7 cellular contexts compared by ENCODE assay signal in the genomic region with DNA sequence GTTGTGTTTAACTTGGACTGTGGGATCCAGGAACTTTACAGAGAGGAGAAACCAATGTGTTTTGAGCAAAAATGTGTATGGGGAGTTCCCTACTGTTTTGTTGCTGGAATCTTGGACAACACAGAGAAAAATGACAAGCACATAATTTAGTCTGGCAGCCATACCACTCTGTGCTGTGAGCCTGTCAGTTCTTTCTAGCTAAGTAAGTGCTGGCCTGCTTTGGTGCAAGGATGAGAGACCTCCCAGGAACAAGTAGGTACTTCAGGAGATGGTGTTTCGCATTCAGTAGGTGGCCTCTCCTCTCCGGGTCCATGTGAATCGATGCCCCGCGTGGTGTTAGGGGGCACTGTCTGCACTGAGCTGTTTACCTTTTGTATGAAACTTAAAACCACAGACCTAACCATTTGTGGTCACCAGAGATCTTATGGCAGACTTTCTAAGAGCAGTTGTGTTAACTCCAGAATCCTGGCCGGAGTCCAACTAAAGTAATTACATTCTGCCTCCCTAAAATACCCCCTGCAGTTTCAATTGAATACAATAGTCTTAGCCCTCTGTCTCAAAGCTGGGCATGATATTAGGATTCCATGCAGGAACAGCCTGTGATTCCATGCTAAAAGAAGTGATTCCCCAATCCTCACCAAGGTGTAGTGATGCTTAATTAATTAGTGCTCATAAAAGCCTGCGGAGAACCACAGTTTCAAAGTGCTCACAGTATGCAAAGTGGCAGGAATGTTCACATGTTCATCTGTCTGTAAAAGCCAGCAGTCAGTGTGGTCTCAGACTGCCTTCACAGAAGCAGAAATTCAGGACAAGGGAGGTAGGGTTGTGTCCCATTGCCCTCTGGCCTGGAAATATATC.
A peak's percentile ranks its signal among the peaks of the same experiment; 100 is the strongest.
DNase-seq lines count a peak whose midpoint lies in the region; ATAC-seq and TF ChIP-seq lines count a peak whose summit lies in the region.

No MANE protein-coding gene starts in this region.

- no peak overlapping the region for H3K27ac Mint-ChIP-seq in glutamatergic neuron (ENCODE audit: unreplicated experiment)
- H3K27ac Mint-ChIP-seq in Caco-2 (ENCODE audit: unreplicated experiment), result no peak overlapping the region

- peaks cover 0 to 4% of the 10 kb centered on the region in 2 experiments; a peak in 2 of 4 replicates for H3K4me1 ChIP-seq in HCT116 (ENCODE audit: control insufficient read depth in 1 of 2, insufficient read depth in 2 of 2, low read length in 2 of 2)
- H3K4me1 ChIP-seq in Caco-2, result peaks cover 3% of the 10 kb centered on the region; the same call in 1 of the 2 replicates

- no peak for DNase-seq in HCT116 (ENCODE audit: low read depth, low spot score)
- peak; percentile 26 for DNase-seq in MV-4-11 (lab: John Stamatoyannopoulos, UW)
- peak; percentile 65 for DNase-seq in brain pericyte (ENCODE audit: low read depth, low spot score)
- no peak for DNase-seq in SKM-1 (lab: John Stamatoyannopoulos, UW; ENCODE audit: unreplicated experiment)
- no peak for DNase-seq in glutamatergic neuron
- no peak for DNase-seq in Caco-2

- TF ChIP-seq POLR2A in HCT116 (IDR thresholded peaks at IDR 0.05; ENCODE audit: borderline replicate concordance, extremely low read depth, insufficient read depth, insufficient read length), result no peak

- H3K9me2 ChIP-seq in HCT116 (ENCODE audit: insufficient read depth), result no peaks in the 10 kb centered on the region

- POLR2A ChIA-PET in HCT116 (lab: Charles Lee) (no interaction called here), Caco-2 (lab: Charles Lee) (no interaction called here)

- H3K27me3 Mint-ChIP-seq in glutamatergic neuron (ENCODE audit: unreplicated experiment), result no peaks in the 10 kb centered on the region
- no peaks in the 10 kb centered on the region for H3K27me3 Mint-ChIP-seq in Caco-2 (ENCODE audit: insufficient read depth, unreplicated experiment)

- H3K27me3 ChIP-seq in HCT116 (ENCODE audit: insufficient read depth, low read length) (0 out of 2 replicates have a peak, but pooled peaks cover 8% of the 10 kb centered on the region), Caco-2 (replicated peaks; ENCODE audit: control insufficient read depth, insufficient read depth, low read length) (no peaks in the 10 kb centered on the region)

- H3K36me3 Mint-ChIP-seq in glutamatergic neuron (ENCODE audit: unreplicated experiment), result no peaks in the 10 kb centered on the region
- H3K36me3 Mint-ChIP-seq in Caco-2 (ENCODE audit: insufficient read depth, unreplicated experiment), result no peaks in the 10 kb centered on the region

- peak overlapping the region; percentile 6 for H2AFZ ChIP-seq in HCT116 (ENCODE audit: low read depth, low read length, poor library complexity, severe bottlenecking)

- no peak overlapping the region for H3K4me3 Mint-ChIP-seq in glutamatergic neuron (ENCODE audit: unreplicated experiment)
- no peak overlapping the region for H3K4me3 Mint-ChIP-seq in Caco-2 (ENCODE audit: unreplicated experiment)

- RAD21 ChIA-PET in HCT116 (lab: Charles Lee; ENCODE audit: low non-redundant PET in 1 of 2, low total read pairs in 2 of 2, uncharacterized antibody in 2 of 2, unreplicated experiment in 2 of 2), result no interaction called here

- H3K9me3 ChIP-seq in HCT116 (ENCODE audit: control insufficient read depth in 1 of 2, insufficient read depth in 1 of 2, low read depth in 1 of 2, low read length in 2 of 2), result no peaks in the 10 kb centered on the region
- H3K9me3 ChIP-seq in Caco-2, result no peaks in the 10 kb centered on the region; the same call in 1 of the 2 replicates

- H3K4me3 ChIP-seq in HCT116 (replicated peaks in 1 of 2; ENCODE audit: low read depth in 1 of 2, low read length in 2 of 2) (no peak overlapping the region), Caco-2 (ENCODE audit: low read depth, low read length) (no peak overlapping the region)

- CTCF ChIA-PET in HCT116 (lab: Charles Lee), result no interaction called here
- CTCF ChIA-PET in Caco-2 (lab: Charles Lee), result interaction anchor here (0.7 kb wide), 1 partner anchor 11 kb away, joined by 4 read pairs; no protein-coding TSS in a partner anchor

- H3K4me1 Mint-ChIP-seq in glutamatergic neuron (ENCODE audit: low read depth, unreplicated experiment) (peaks cover 21% of the 10 kb centered on the region), Caco-2 (ENCODE audit: low read depth, unreplicated experiment) (peaks cover 4% of the 10 kb centered on the region)

- H3K36me3 ChIP-seq in HCT116 (ENCODE audit: control insufficient read depth in 1 of 2, insufficient read depth in 2 of 2, low read length in 2 of 2) (no peaks in the 10 kb centered on the region), Caco-2 (ENCODE audit: control insufficient read depth, insufficient read depth, low read length) (no peaks in the 10 kb centered on the region)

- H3K27ac ChIP-seq in HCT116 (ENCODE audit: low read depth, low read length), result no peak overlapping the region

- no peaks in the 10 kb centered on the region for H4K20me1 ChIP-seq in HCT116 (ENCODE audit: insufficient read depth)

- peak in 1 of 3 experiments; percentile 16; a peak in 1 of 6 replicates for TF ChIP-seq CTCF in HCT116 (IDR thresholded peaks at IDR 0.05 in 2 of 3, conservative IDR thresholded peaks at IDR 0.05 in 1 of 3; ENCODE audit: borderline replicate concordance in 1 of 3, insufficient read depth in 1 of 3, low read depth in 2 of 3, low read length in 2 of 3)
- no peak for TF ChIP-seq CTCF in glutamatergic neuron (IDR thresholded peaks at IDR 0.05; ENCODE audit: partially characterized antibody, unreplicated experiment)
- no peak for TF ChIP-seq CTCF in Caco-2 (IDR thresholded peaks at IDR 0.05; ENCODE audit: insufficient read depth in 1 of 2, low read depth in 1 of 2, low read length in 1 of 2, severe bottlenecking in 1 of 2, unreplicated experiment in 1 of 2)

- BruUV-seq in HCT116 (replicated peaks; lab: Mats Ljungman, UMichigan) (no TSS peak), Caco-2 (replicated peaks; lab: Mats Ljungman, UMichigan) (no TSS peak)

- no peak overlapping the region for H3K4me2 ChIP-seq in HCT116 (ENCODE audit: low read length)

- intact Hi-C loops in HCT116 (cut with micrococcal nuclease), result no loop called here
- intact Hi-C loops in Caco-2 (cut with micrococcal nuclease; ENCODE audit: unreplicated experiment), result no loop called here

- no peak for TF ChIP-seq RAD21 in HCT116 (IDR thresholded peaks at IDR 0.05; ENCODE audit: low read depth)

- ATAC-seq in GM18508 (IDR thresholded peaks at IDR 0.05; ENCODE audit: insufficient read depth, unreplicated experiment) (peak; percentile 71), HCT116 (peak; percentile 82)

- no peaks in the 10 kb centered on the region for H3K79me2 ChIP-seq in HCT116 (ENCODE audit: insufficient read depth, low read length)

- H3K9me3 Mint-ChIP-seq in glutamatergic neuron (ENCODE audit: unreplicated experiment) (peaks cover 1% of the 10 kb centered on the region), Caco-2 (ENCODE audit: unreplicated experiment) (no peaks in the 10 kb centered on the region)

- no peak overlapping the region for H3K9ac ChIP-seq in HCT116 (ENCODE audit: low read length)

TF ChIP-seq in HCT116, 20 proteins besides CTCF, POLR2A, EP300 and RAD21:
- TF ChIP-seq, protein P1, sequence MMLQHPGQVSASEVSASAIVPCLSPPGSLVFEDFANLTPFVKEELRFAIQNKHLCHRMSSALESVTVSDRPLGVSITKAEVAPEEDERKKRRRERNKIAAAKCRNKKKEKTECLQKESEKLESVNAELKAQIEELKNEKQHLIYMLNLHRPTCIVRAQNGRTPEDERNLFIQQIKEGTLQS (IDR thresholded peaks at IDR 0.05), result no peak
- no peak for TF ChIP-seq ZFX (IDR thresholded peaks at IDR 0.05)
- TF ChIP-seq, protein P2, sequence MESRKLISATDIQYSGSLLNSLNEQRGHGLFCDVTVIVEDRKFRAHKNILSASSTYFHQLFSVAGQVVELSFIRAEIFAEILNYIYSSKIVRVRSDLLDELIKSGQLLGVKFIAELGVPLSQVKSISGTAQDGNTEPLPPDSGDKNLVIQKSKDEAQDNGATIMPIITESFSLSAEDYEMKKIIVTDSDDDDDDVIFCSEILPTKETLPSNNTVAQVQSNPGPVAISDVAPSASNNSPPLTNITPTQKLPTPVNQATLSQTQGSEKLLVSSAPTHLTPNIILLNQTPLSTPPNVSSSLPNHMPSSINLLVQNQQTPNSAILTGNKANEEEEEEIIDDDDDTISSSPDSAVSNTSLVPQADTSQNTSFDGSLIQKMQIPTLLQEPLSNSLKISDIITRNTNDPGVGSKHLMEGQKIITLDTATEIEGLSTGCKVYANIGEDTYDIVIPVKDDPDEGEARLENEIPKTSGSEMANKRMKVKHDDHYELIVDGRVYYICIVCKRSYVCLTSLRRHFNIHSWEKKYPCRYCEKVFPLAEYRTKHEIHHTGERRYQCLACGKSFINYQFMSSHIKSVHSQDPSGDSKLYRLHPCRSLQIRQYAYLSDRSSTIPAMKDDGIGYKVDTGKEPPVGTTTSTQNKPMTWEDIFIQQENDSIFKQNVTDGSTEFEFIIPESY (IDR thresholded peaks at IDR 0.05; ENCODE audit: extremely low read depth, insufficient replicate concordance, low read length), result no peak
- TF ChIP-seq ELF1 (IDR thresholded peaks at IDR 0.05; ENCODE audit: borderline replicate concordance, low read depth), result no peak
- no peak for TF ChIP-seq CBX3 (IDR thresholded peaks at IDR 0.05; ENCODE audit: low read depth)
- TF ChIP-seq, protein P3, sequence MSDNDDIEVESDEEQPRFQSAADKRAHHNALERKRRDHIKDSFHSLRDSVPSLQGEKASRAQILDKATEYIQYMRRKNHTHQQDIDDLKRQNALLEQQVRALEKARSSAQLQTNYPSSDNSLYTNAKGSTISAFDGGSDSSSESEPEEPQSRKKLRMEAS (IDR thresholded peaks at IDR 0.05), result no peak
- no peak for TF ChIP-seq SP1 (IDR thresholded peaks at IDR 0.05; ENCODE audit: low read depth)
- TF ChIP-seq EZH2phosphoT487 (IDR thresholded peaks at IDR 0.05; ENCODE audit: borderline replicate concordance), result no peak
- no peak for TF ChIP-seq CEBPB (IDR thresholded peaks at IDR 0.05; ENCODE audit: low read depth)
TF ChIP-seq in HCT116: peak in this region for 0.

Comparison
In these comparisons a context has a peak if more than half of its experiments do, and no peak if none do; other contexts are left out.
1. DNase-seq: peak in MV-4-11 (single experiment) and brain pericyte (single experiment); none in HCT116 (single experiment), SKM-1 (single experiment), glutamatergic neuron (single experiment) and Caco-2 (0 of 2).